24 cellular contexts compared by ENCODE assay signal in genomic region chr3:32380097-32380496, GRCh38.
"Had no signal": no experiment of that assay in that cellular context is flagged by ENCODE, and none has a peak within 500 bp of the region (broad histone marks: within the 10 kb centered on the region; RNA-seq: fewer than 3 reads in every experiment).

No MANE protein-coding gene starts in this region.

- H3K4me1 ChIP-seq: Peyer's patch, SJCRH30 had no signal

- H3K4me3 ChIP-seq: cardiac muscle cell, Peyer's patch, SJCRH30 had no signal

- H3K27me3 ChIP-seq: brain microvascular endothelial cell, cardiac muscle cell, Peyer's patch, SJCRH30 had no signal

- H3K27ac ChIP-seq: brain microvascular endothelial cell, cardiac muscle cell, Peyer's patch, RWPE1, SJCRH30, WERI-Rb-1 had no signal

- H3K36me3 ChIP-seq: brain microvascular endothelial cell, cardiac muscle cell, Peyer's patch, SJCRH30, WERI-Rb-1 had no signal

- H3K9me3 ChIP-seq: Peyer's patch, SJCRH30, SK-N-SH had no signal

- DNase-seq: activated CD4-positive, alpha-beta memory T cell treated with anti-CD3 and anti-CD28 coated beads, Interleukin-2, amount 10 ng/mL, durations not matched to agents 7 days and 5 days; activated CD4-positive, alpha-beta T cell treated with anti-CD3 and anti-CD28 coated beads for 36 hours; activated CD4-positive, alpha-beta T cell treated with anti-CD3 and anti-CD28 coated beads, Interleukin-2, amount 50 U/mL, for 1 hour; activated gamma-delta T cell treated with Interleukin-2 at 50 U/mL for 16 hours; activated naive CD4-positive, alpha-beta T cell treated with anti-CD3 and anti-CD28 coated beads, Interleukin-2, amount 10 ng/mL, durations not matched to agents 7 days and 5 days; activated naive CD8-positive, alpha-beta T cell treated with anti-CD3 and anti-CD28 coated beads for 36 hours; activated T-cell treated with anti-CD3 and anti-CD28 coated beads for 4 hours; activated T-cell treated with anti-CD3 and anti-CD28 coated beads, Interleukin-2, amount 50 U/mL, for 48 hours; brain microvascular endothelial cell; Karpas-422; NCI-H1048; NCI-H146; NCI-H1930; NCI-H2171; NCI-H2227 treated with DMSO at 0.1 percent for 48 hours; NK-92 treated with Interleukin-12 subunit alpha and Interleukin-12 subunit beta, amount 100 ng/mL, for 24 hours; Peyer's patch; Right ventricle myocardium superior; SJCRH30; SK-N-SH; WERI-Rb-1 had no signal

- H3K9ac ChIP-seq: SK-N-SH had no signal

- ATAC-seq: activated CD4-positive, alpha-beta T cell treated with anti-CD3 and anti-CD28 coated beads for 36 hours; activated T-helper 17 cell treated with anti-CD3 and anti-CD28 coated beads, Interleukin-2, amount 50 U/mL, for 72 hours had no signal

- H3K4me2 ChIP-seq: SK-N-SH had no signal
